1 cellular context compared by ENCODE assay signal in the genomic region with DNA sequence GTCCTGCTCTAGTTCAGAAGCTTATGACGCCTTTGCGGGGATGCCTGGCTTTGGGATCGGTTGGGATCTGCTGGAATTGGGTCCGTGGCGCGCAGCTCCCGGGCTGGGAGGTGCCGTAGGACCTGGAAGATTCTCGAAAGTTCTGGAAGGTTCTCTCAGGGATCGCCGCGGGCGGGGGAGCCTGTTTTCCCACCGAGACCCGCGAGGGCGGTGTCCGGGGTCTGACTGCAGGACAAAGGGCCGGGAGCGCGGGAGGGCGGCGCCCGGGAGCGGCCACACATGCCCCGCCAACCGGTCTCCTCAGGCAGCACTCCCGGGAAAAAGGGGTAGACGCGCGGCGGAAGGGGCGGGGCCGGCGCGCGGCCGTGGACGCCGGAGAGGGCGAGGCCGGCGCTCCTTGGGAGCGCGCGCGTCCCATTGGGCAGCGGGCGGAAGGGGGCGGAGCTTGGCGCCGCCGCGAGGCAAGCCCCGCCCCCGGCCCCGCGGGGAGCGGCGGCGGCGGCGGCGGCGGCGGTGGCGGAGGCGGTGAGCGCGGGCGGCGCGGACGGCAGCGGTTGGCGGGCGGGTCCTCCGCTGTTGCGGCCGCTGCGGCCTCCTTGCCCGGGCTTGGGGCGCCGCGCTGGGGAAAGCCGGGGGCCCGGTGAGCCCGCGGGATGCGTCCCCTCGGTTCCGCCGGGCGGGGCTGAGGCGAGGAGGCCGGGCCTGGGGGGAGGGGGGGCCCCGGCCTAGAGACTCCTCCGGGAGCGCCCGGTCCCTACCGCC.
A peak's percentile ranks its signal among the peaks of the same experiment; 100 is the strongest.
TF ChIP-seq lines count a peak whose summit lies in the region.

No MANE protein-coding gene starts in this region.

TF ChIP-seq in HEK293, 187 proteins besides CTCF, POLR2A, EP300 and RAD21 (continued from another document):
- TF ChIP-seq ZNF561 (tag by site-specific recombination; IDR thresholded peaks at IDR 0.05; ENCODE audit: borderline replicate concordance), result 0 out of 2 replicates have a peak, but pooled peaks have one; percentile 12
- peak; percentile 39; the same call in 1 of the 2 replicates for TF ChIP-seq ZEB2 (tag by site-specific recombination; IDR thresholded peaks at IDR 0.05)
- TF ChIP-seq ZBTB20 (tag by site-specific recombination; IDR thresholded peaks at IDR 0.05), result peak; percentile 43; the same call in 1 of the 2 replicates
- TF ChIP-seq ZNF544 (tag by site-specific recombination; IDR thresholded peaks at IDR 0.05), result no peak
- no peak for TF ChIP-seq ZNF645 (tag by site-specific recombination; IDR thresholded peaks at IDR 0.05)
- TF ChIP-seq ZSCAN18 (tag by site-specific recombination; IDR thresholded peaks at IDR 0.05), result no peak
- TF ChIP-seq OVOL3 (tag by site-specific recombination; IDR thresholded peaks at IDR 0.05), result no peak
- TF ChIP-seq, protein P1, sequence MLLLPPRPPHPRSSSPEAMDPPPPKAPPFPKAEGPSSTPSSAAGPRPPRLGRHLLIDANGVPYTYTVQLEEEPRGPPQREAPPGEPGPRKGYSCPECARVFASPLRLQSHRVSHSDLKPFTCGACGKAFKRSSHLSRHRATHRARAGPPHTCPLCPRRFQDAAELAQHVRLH (tag by site-specific recombination; IDR thresholded peaks at IDR 0.05), result no peak
- TF ChIP-seq ZNF366 (tag by site-specific recombination; conservative IDR thresholded peaks at IDR 0.05), result no peak
- peak; percentile 48; the same call in 1 of the 2 replicates for TF ChIP-seq ZNF660 (tag by site-specific recombination; IDR thresholded peaks at IDR 0.05)
- TF ChIP-seq ZNF311 (tag by site-specific recombination; IDR thresholded peaks at IDR 0.05; ENCODE audit: borderline replicate concordance), result no peak
- TF ChIP-seq ZNF843 (tag by site-specific recombination; IDR thresholded peaks at IDR 0.05), result 0 out of 2 replicates have a peak, but pooled peaks have one; percentile 24
- TF ChIP-seq SALL2 (tag by site-specific recombination; IDR thresholded peaks at IDR 0.05; ENCODE audit: borderline replicate concordance), result no peak
- no peak for TF ChIP-seq MEIS1 (CRISPR knock-in tag; IDR thresholded peaks at IDR 0.05; ENCODE audit: borderline replicate concordance)
- TF ChIP-seq, protein P2, sequence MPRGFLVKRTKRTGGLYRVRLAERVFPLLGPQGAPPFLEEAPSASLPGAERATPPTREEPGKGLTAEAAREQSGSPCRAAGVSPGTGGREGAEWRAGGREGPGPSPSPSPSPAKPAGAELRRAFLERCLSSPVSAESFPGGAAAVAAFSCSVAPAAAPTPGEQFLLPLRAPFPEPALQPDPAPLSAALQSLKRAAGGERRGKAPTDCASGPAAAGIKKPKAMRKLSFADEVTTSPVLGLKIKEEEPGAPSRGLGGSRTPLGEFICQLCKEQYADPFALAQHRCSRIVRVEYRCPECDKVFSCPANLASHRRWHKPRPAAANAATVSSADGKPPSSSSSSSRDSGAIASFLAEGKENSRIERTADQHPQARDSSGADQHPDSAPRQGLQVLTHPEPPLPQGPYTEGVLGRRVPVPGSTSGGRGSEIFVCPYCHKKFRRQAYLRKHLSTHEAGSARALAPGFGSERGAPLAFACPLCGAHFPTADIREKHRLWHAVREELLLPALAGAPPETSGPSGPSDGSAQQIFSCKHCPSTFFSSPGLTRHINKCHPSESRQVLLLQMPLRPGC (tag by site-specific recombination; IDR thresholded peaks at IDR 0.05), result peak; percentile 26; the same call in 1 of the 2 replicates
- no peak for TF ChIP-seq MYNN (tag by site-specific recombination; IDR thresholded peaks at IDR 0.05; ENCODE audit: borderline replicate concordance)
- 0 out of 2 replicates have a peak, but pooled peaks have one; percentile 39 for TF ChIP-seq ZBTB7A (tag by site-specific recombination; IDR thresholded peaks at IDR 0.05; ENCODE audit: low read depth)
- TF ChIP-seq KLF9 (tag by site-specific recombination; IDR thresholded peaks at IDR 0.05; ENCODE audit: low read depth), result peak; percentile 70
- peak; percentile 42; the same call in 1 of the 2 replicates for TF ChIP-seq KLF7 (tag by site-specific recombination; IDR thresholded peaks at IDR 0.05; ENCODE audit: borderline replicate concordance)
- TF ChIP-seq ZNF501 (tag by site-specific recombination; IDR thresholded peaks at IDR 0.05), result 0 out of 2 replicates have a peak, but pooled peaks have one; percentile 27
- TF ChIP-seq ZNF692 (tag by site-specific recombination; IDR thresholded peaks at IDR 0.05), result 0 out of 2 replicates have a peak, but pooled peaks have one; percentile 20
- peak; percentile 36; the same call in 1 of the 2 replicates for TF ChIP-seq ZNF341 (tag by site-specific recombination; IDR thresholded peaks at IDR 0.05; ENCODE audit: low read depth)
- no peak for TF ChIP-seq ZFP41 (tag by site-specific recombination; IDR thresholded peaks at IDR 0.05; ENCODE audit: borderline replicate concordance)
- no peak for TF ChIP-seq ZNF214 (tag by site-specific recombination; IDR thresholded peaks at IDR 0.05; ENCODE audit: borderline replicate concordance)
